Comparison of ENCODE assay signal across 32 cellular contexts in the genomic region with DNA sequence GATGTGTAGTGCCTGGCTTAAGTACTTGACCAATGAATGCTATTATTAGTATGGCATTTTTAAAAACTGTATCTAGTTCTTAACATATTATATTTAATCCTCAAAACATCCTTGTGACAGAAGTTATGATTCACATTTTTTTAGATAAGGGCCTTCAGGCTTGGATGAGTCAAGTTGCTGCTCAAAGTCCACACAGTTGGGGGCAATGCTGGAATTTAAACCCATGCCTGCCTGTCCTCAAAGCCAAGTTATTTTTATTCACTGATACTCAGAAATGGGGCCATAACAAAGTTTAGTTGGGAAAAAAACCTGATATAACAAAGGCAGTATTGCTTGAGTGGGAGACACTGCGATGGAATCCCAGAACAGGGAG. TPM values are rescaled to one million over a fixed set of nuclear protein-coding genes. Genes with fewer than 3 reads are reported as not detected.
DNase-seq lines count a peak whose midpoint lies in the region; ATAC-seq and TF ChIP-seq lines count a peak whose summit lies in the region.
"Had no signal": no experiment of that assay in that cellular context is flagged by ENCODE, and none has a peak within 500 bp of the region (broad histone marks: within the 10 kb centered on the region; RNA-seq: fewer than 3 reads in every experiment).

No MANE protein-coding gene starts in this region.

- POLR2A ChIA-PET in SK-N-SH (lab: Yijun Ruan, JAX) = no interaction called here

- H3K27me3 ChIP-seq in SK-N-SH (ENCODE audit: insufficient read depth) = no peaks in the 10 kb centered on the region
- H3K27me3 ChIP-seq in smooth muscle cell (ENCODE audit: low read depth) = peaks cover 7% of the 10 kb centered on the region
- H3K27me3 ChIP-seq: right atrium auricular region, uterus had no signal

- H3K9me2 ChIP-seq in SK-N-SH = no peaks in the 10 kb centered on the region

- TF ChIP-seq CTCF in SK-N-SH (IDR thresholded peaks at IDR 0.05) (no peak), fibroblast of the aortic adventitia (IDR thresholded peaks at IDR 0.05; ENCODE audit: insufficient read depth, low read length) (no peak), smooth muscle cell (IDR thresholded peaks at IDR 0.05; ENCODE audit: borderline replicate concordance, insufficient read depth, poor library complexity, severe bottlenecking) (no peak)

- H2AFZ ChIP-seq in SK-N-SH (ENCODE audit: low read depth) (no peak overlapping the region), smooth muscle cell (ENCODE audit: low read depth) (no peak overlapping the region)
- H2AFZ ChIP-seq: GM23248 had no signal

- H3K9me3 ChIP-seq in SK-N-SH (no peaks in the 10 kb centered on the region), smooth muscle cell (replicated peaks; ENCODE audit: low read depth) (no peaks in the 10 kb centered on the region)
- H3K9me3 ChIP-seq: right atrium auricular region, SJSA1, spleen, thoracic aorta, uterus had no signal

- TF ChIP-seq EP300 in SK-N-SH (IDR thresholded peaks at IDR 0.05; ENCODE audit: borderline replicate concordance in 1 of 2, low read depth in 1 of 2, low read length in 1 of 2) = 0 out of 4 replicates have a peak, but pooled peaks of 1 of the 2 experiments have one; percentile 59

- H3K36me3 ChIP-seq in SK-N-SH (replicated peaks in 1 of 2; ENCODE audit: control insufficient read depth in 1 of 2, insufficient read depth in 2 of 2, low read length in 1 of 2) (no peaks in the 10 kb centered on the region), smooth muscle cell (ENCODE audit: low read depth) (no peaks in the 10 kb centered on the region)
- H3K36me3 ChIP-seq: right atrium auricular region, SJSA1, spleen, thoracic aorta, uterus had no signal

- H3K79me2 ChIP-seq in SK-N-SH (ENCODE audit: insufficient read depth) (no peaks in the 10 kb centered on the region), smooth muscle cell (ENCODE audit: low read depth) (no peaks in the 10 kb centered on the region)

- H3F3A ChIP-seq in SK-N-SH (replicated peaks; ENCODE audit: insufficient read depth) = peaks cover 4% of the 10 kb centered on the region
- H3F3A ChIP-seq in smooth muscle cell (ENCODE audit: low read depth) = no peaks in the 10 kb centered on the region

- no peak for TF ChIP-seq RAD21 in SK-N-SH (IDR thresholded peaks at IDR 0.05; ENCODE audit: low read length)

- peak overlapping the region in 1 of 2 experiments; percentile 37; a peak in 1 of 4 replicates for H3K27ac ChIP-seq in SK-N-SH (ENCODE audit: low read depth in 2 of 2, low read length in 1 of 2)
- H3K27ac ChIP-seq in smooth muscle cell (ENCODE audit: low read depth) = no peak overlapping the region
- H3K27ac ChIP-seq: GM23248, right atrium auricular region, RWPE1, SJSA1, spleen, thoracic aorta, uterus had no signal

- ATAC-seq in GM18868 (IDR thresholded peaks at IDR 0.05; ENCODE audit: unreplicated experiment) = no peak
- no peak for ATAC-seq in GM21390 (IDR thresholded peaks at IDR 0.05; ENCODE audit: unreplicated experiment)
- ATAC-seq: stimulated activated naive CD8-positive, alpha-beta T cell treated with anti-CD3 and anti-CD28 coated beads, Interleukin-15, amount 100 ng/mL, for 72 hours; T-cell had no signal

- WGBS in SK-N-SH (ENCODE audit: low lambda C conversion rate) = 75% methylated on average over 1 of the region's 1 CpG
- 92% methylated on average over 1 of the region's 1 CpG for WGBS in smooth muscle cell (ENCODE audit: low lambda C conversion rate)

- H3K9ac ChIP-seq in SK-N-SH = no peak overlapping the region
- H3K9ac ChIP-seq in smooth muscle cell (ENCODE audit: low read depth) = no peak overlapping the region
- H3K9ac ChIP-seq: GM23248 had no signal

- no peak overlapping the region for H3K4me3 ChIP-seq in SK-N-SH (ENCODE audit: low read depth in 2 of 2, low read length in 1 of 2)
- H3K4me3 ChIP-seq in fibroblast of the aortic adventitia (ENCODE audit: low read depth, low read length) = no peak overlapping the region
- H3K4me3 ChIP-seq in smooth muscle cell = no peak overlapping the region
- H3K4me3 ChIP-seq: GM23248, right atrium auricular region, SJSA1, spleen, thoracic aorta, uterus had no signal

- DNase-seq in EL (peak; percentile 65), SK-N-SH (no peak), fibroblast of the aortic adventitia (ENCODE audit: low read depth) (peak; percentile 33), smooth muscle cell (lab: John Stamatoyannopoulos, UW; ENCODE audit: unreplicated experiment) (no peak), GOT3 (lab: John Stamatoyannopoulos, UW) (no peak)
- DNase-seq: activated CD4-positive, alpha-beta T cell treated with anti-CD3 and anti-CD28 coated beads for 48 hours; activated gamma-delta T cell; activated naive CD8-positive, alpha-beta T cell treated with anti-CD3 and anti-CD28 coated beads for 36 hours; activated T-cell treated with anti-CD3 and anti-CD28 coated beads, Interleukin-2, amount 50 U/mL, for 1 hour; C1 segment of cervical spinal cord; cerebellar nuclear complex; GF-D8; GM23248; islet precursor cell; NCI-H1105; NCI-H187 treated with DMSO at 0.1 percent for 48 hours; NCI-H2171; NCI-H510A; spleen; stimulated activated CD8-positive, alpha-beta memory T cell treated with anti-CD3 and anti-CD28 coated beads, Interleukin-4, amount 100 ng/mL, for 48 hours; stimulated activated naive CD8-positive, alpha-beta T cell treated with anti-CD3 and anti-CD28 coated beads, Interleukin-15, amount 100 ng/mL, for 72 hours; T-cell; uterus had no signal

- peaks cover 2 to 6% of the 10 kb centered on the region in 2 experiments; a peak in 2 of 4 replicates for H3K4me1 ChIP-seq in SK-N-SH (ENCODE audit: control insufficient read depth in 1 of 2, insufficient read depth in 2 of 2, low read depth in 1 of 2, low read length in 1 of 2)
- no peaks in the 10 kb centered on the region for H3K4me1 ChIP-seq in smooth muscle cell (ENCODE audit: low read depth)
- H3K4me1 ChIP-seq: spleen, uterus had no signal

- H4K20me1 ChIP-seq in SK-N-SH (ENCODE audit: insufficient read depth) = no peaks in the 10 kb centered on the region
- H4K20me1 ChIP-seq in smooth muscle cell (ENCODE audit: low read depth) = no peaks in the 10 kb centered on the region

- H3K4me2 ChIP-seq in SK-N-SH = no peak overlapping the region
- H3K4me2 ChIP-seq in smooth muscle cell = peak overlapping the region; percentile 36

- CTCF ChIA-PET in SK-N-SH (lab: Yijun Ruan, JAX) = no interaction called here

TF ChIP-seq in SK-N-SH, 30 proteins besides CTCF, POLR2A, EP300 and RAD21 (continues in another document):
- TF ChIP-seq, protein P1, sequence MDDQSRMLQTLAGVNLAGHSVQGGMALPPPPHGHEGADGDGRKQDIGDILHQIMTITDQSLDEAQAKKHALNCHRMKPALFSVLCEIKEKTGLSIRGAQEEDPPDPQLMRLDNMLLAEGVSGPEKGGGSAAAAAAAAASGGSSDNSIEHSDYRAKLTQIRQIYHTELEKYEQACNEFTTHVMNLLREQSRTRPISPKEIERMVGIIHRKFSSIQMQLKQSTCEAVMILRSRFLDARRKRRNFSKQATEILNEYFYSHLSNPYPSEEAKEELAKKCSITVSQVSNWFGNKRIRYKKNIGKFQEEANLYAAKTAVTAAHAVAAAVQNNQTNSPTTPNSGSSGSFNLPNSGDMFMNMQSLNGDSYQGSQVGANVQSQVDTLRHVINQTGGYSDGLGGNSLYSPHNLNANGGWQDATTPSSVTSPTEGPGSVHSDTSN (IDR thresholded peaks at IDR 0.05) = peak; percentile 62
- TF ChIP-seq FOXM1 (IDR thresholded peaks at IDR 0.05; ENCODE audit: low read depth) (no peak), TCF12 (IDR thresholded peaks at IDR 0.05) (peak; percentile 70), TAF1 (IDR thresholded peaks at IDR 0.05; ENCODE audit: borderline replicate concordance, low read depth, low read length) (no peak), MXI1 (IDR thresholded peaks at IDR 0.05; ENCODE audit: low read depth, low read length) (no peak), SMC3 (IDR thresholded peaks at IDR 0.05; ENCODE audit: low read depth, low read length) (no peak), FOXJ3 (CRISPR knock-in tag; IDR thresholded peaks at IDR 0.05) (no peak), GABPA (IDR thresholded peaks at IDR 0.05; ENCODE audit: low read depth) (no peak), RFX5 (IDR thresholded peaks at IDR 0.05; ENCODE audit: low read length) (no peak), POLR2AphosphoS5 (IDR thresholded peaks at IDR 0.05; ENCODE audit: low read depth, low read length) (no peak), GATA2 (CRISPR knock-in tag; IDR thresholded peaks at IDR 0.05) (no peak)
- TF ChIP-seq, protein P2, sequence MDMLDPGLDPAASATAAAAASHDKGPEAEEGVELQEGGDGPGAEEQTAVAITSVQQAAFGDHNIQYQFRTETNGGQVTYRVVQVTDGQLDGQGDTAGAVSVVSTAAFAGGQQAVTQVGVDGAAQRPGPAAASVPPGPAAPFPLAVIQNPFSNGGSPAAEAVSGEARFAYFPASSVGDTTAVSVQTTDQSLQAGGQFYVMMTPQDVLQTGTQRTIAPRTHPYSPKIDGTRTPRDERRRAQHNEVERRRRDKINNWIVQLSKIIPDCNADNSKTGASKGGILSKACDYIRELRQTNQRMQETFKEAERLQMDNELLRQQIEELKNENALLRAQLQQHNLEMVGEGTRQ (IDR thresholded peaks at IDR 0.05; ENCODE audit: borderline replicate concordance, low read depth, low read length) = no peak
- TF ChIP-seq, protein P3, sequence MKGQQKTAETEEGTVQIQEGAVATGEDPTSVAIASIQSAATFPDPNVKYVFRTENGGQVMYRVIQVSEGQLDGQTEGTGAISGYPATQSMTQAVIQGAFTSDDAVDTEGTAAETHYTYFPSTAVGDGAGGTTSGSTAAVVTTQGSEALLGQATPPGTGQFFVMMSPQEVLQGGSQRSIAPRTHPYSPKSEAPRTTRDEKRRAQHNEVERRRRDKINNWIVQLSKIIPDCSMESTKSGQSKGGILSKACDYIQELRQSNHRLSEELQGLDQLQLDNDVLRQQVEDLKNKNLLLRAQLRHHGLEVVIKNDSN (IDR thresholded peaks at IDR 0.05; ENCODE audit: borderline replicate concordance, low read depth) = no peak
- TF ChIP-seq, protein P4, sequence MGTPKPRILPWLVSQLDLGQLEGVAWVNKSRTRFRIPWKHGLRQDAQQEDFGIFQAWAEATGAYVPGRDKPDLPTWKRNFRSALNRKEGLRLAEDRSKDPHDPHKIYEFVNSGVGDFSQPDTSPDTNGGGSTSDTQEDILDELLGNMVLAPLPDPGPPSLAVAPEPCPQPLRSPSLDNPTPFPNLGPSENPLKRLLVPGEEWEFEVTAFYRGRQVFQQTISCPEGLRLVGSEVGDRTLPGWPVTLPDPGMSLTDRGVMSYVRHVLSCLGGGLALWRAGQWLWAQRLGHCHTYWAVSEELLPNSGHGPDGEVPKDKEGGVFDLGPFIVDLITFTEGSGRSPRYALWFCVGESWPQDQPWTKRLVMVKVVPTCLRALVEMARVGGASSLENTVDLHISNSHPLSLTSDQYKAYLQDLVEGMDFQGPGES (IDR thresholded peaks at IDR 0.05; ENCODE audit: low read depth, low read length) = no peak

RNA-seq across cellular contexts. Expression of a gene that starts 50.6 kb away (rescaled TPM):
- not detected in 2 replicates for polyA plus RNA-seq in SK-N-SH (2012; rRNA removed)
- not detected in 2 replicates for polyA plus RNA-seq in SK-N-SH (2012; cell fraction: cytosol; rRNA removed)
- polyA plus RNA-seq in SK-N-SH (2012; cell fraction: nucleus; rRNA removed) = not detected in 2 replicates
- total RNA-seq in fibroblast of the aortic adventitia (ENCODE audit: low replicate concordance) = not detected in 2 replicates
- total RNA-seq in smooth muscle cell = not detected in 2 replicates
- polyA plus RNA-seq in smooth muscle cell = not detected in 2 replicates
- total RNA-seq: activated naive CD8-positive, alpha-beta T cell treated with anti-CD3 and anti-CD28 coated beads for 36 hours; endothelial cell of umbilical vein; GM23248; HT1080; liver; right atrium auricular region; SJSA1; spleen; T-cell; thoracic aorta; uterus had no signal
- polyA plus RNA-seq: endothelial cell of umbilical vein, GM23248, liver, spleen had no signal

Comparison
In these comparisons a context has a peak if more than half of its experiments do, and no peak if none do; other contexts are left out.
1. DNase-seq: peak in EL (single experiment) and fibroblast of the aortic adventitia (single experiment); none in SK-N-SH (single experiment), smooth muscle cell (single experiment) and GOT3 (single experiment).